Comparison of ENCODE assay signal across 8 cellular contexts in genomic region chr1:27382950-27383627, GRCh38. TPM values are rescaled to one million over a fixed set of nuclear protein-coding genes. Genes with fewer than 3 reads are reported as not detected.
DNase-seq lines count a peak whose midpoint lies in the region; ATAC-seq and TF ChIP-seq lines count a peak whose summit lies in the region.

Gene CD164L2, minus strand, starts transcription at chr1:27383333. Its CDS starts 94 bp downstream, at chr1:27383239.

- no peak within 1 kb of the TSS for H3K27ac Mint-ChIP-seq in activated naive CD8-positive, alpha-beta T cell treated with anti-CD3 and anti-CD28 coated beads, Interleukin-2, amount 10 ng/mL, durations not matched to agents 7 days and 5 days

- intact Hi-C loops in right cardiac atrium (cut with DNase I) (no loop called here), left ventricle myocardium inferior (cut with micrococcal nuclease) (no loop called here), sciatic nerve (cut with DNase I) (no loop called here)

- H3K36me3 ChIP-seq in left ventricle myocardium inferior (no peaks in the 10 kb centered on the region), lung (ENCODE audit: control insufficient read depth in 2 of 2, insufficient read depth in 2 of 2, low read length in 2 of 2) (no peaks in the 10 kb centered on the region), right atrium auricular region (no peaks in the 10 kb centered on the region)

- no peaks in the 10 kb centered on the region for H3K36me3 Mint-ChIP-seq in activated naive CD8-positive, alpha-beta T cell treated with anti-CD3 and anti-CD28 coated beads, Interleukin-2, amount 10 ng/mL, durations not matched to agents 7 days and 5 days

- no peak within 1 kb of the TSS for H3K4me3 ChIP-seq in right cardiac atrium (ENCODE audit: low read length)
- H3K4me3 ChIP-seq in left ventricle myocardium inferior, result no peak within 1 kb of the TSS
- no peak within 1 kb of the TSS for H3K4me3 ChIP-seq in lung
- no peak within 1 kb of the TSS for H3K4me3 ChIP-seq in right atrium auricular region

- H3K4me3 Mint-ChIP-seq in activated naive CD8-positive, alpha-beta T cell treated with anti-CD3 and anti-CD28 coated beads, Interleukin-2, amount 10 ng/mL, durations not matched to agents 7 days and 5 days, result no peak within 1 kb of the TSS

- peak in 2 of 3 donors; percentile 49 to 79 for DNase-seq in right cardiac atrium
- no peak for DNase-seq in left ventricle myocardium inferior
- DNase-seq in activated naive CD8-positive, alpha-beta T cell treated with anti-CD3 and anti-CD28 coated beads, Interleukin-2, amount 10 ng/mL, durations not matched to agents 7 days and 5 days, result peak; percentile 66
- DNase-seq in lung (ENCODE audit: low spot score), result peak; percentile 69
- DNase-seq in sciatic nerve (ENCODE audit: low spot score), result no peak
- DNase-seq in right atrium auricular region (ENCODE audit: low spot score), result no peak

- peaks cover 11% of the 10 kb centered on the region for H3K27me3 Mint-ChIP-seq in activated naive CD8-positive, alpha-beta T cell treated with anti-CD3 and anti-CD28 coated beads, Interleukin-2, amount 10 ng/mL, durations not matched to agents 7 days and 5 days

- WGBS in right cardiac atrium, result 21% methylated on average over 43 of the region's 43 CpGs
- 27 to 31% methylated on average over 41 to 43 of the region's 43 CpGs for WGBS in lung, 2 donors

- H3K9me3 Mint-ChIP-seq in activated naive CD8-positive, alpha-beta T cell treated with anti-CD3 and anti-CD28 coated beads, Interleukin-2, amount 10 ng/mL, durations not matched to agents 7 days and 5 days, result no peaks in the 10 kb centered on the region

- H3K4me1 ChIP-seq in right cardiac atrium (ENCODE audit: control insufficient read depth, insufficient read depth, low read length) (no peaks in the 10 kb centered on the region), left ventricle myocardium inferior (peaks cover 27% of the 10 kb centered on the region), lung (ENCODE audit: control insufficient read depth in 2 of 2, insufficient read depth in 2 of 2, low read length in 2 of 2) (peaks cover 0 to 12% of the 10 kb centered on the region in 2 donors), right atrium auricular region (peaks cover 0 to 17% of the 10 kb centered on the region in 2 donors)

- no peaks in the 10 kb centered on the region for H3K27me3 ChIP-seq in right cardiac atrium (ENCODE audit: control insufficient read depth, insufficient read depth)
- H3K27me3 ChIP-seq in left ventricle myocardium inferior (ENCODE audit: low read depth), result peaks cover 4% of the 10 kb centered on the region
- H3K27me3 ChIP-seq in lung (ENCODE audit: control insufficient read depth, insufficient read depth), result no peaks in the 10 kb centered on the region
- no peaks in the 10 kb centered on the region for H3K27me3 ChIP-seq in right atrium auricular region

- H3K4me1 Mint-ChIP-seq in activated naive CD8-positive, alpha-beta T cell treated with anti-CD3 and anti-CD28 coated beads, Interleukin-2, amount 10 ng/mL, durations not matched to agents 7 days and 5 days, result peaks cover 2% of the 10 kb centered on the region

- POLR2A ChIA-PET in activated naive CD8-positive, alpha-beta T cell treated with anti-CD3 and anti-CD28 coated beads, Interleukin-2, amount 10 ng/mL, durations not matched to agents 7 days and 5 days (lab: Charles Lee), result interaction anchor here (0.7 to 0.8 kb wide), 3 partner anchors 8 to 82 kb away, joined by 3 read pairs; no protein-coding TSS in a partner anchor

- TF ChIP-seq CTCF in left ventricle myocardium inferior (IDR thresholded peaks at IDR 0.05; ENCODE audit: borderline replicate concordance) (no peak), lung (IDR thresholded peaks at IDR 0.05; ENCODE audit: control extremely low read depth, extremely low read depth) (no peak), right atrium auricular region (IDR thresholded peaks at IDR 0.05) (no peak)

- H3K9me3 ChIP-seq in right cardiac atrium (ENCODE audit: control insufficient read depth, low read length) (no peaks in the 10 kb centered on the region), left ventricle myocardium inferior (replicated peaks) (no peaks in the 10 kb centered on the region), lung (ENCODE audit: control insufficient read depth in 2 of 2, insufficient read depth in 1 of 2, low read length in 1 of 2) (no peaks in the 10 kb centered on the region), right atrium auricular region (no peaks in the 10 kb centered on the region)

- ATAC-seq in right cardiac atrium, result peak in 1 of 2 donors; percentile 23
- peak; percentile 29 for ATAC-seq in activated naive CD8-positive, alpha-beta T cell treated with anti-CD3 and anti-CD28 coated beads, Interleukin-2, amount 10 ng/mL, durations not matched to agents 7 days and 5 days (ENCODE audit: low read depth)
- ATAC-seq in lung (ENCODE audit: insufficient read depth, low FRiP score), result peak; percentile 73
- no peak for ATAC-seq in sciatic nerve
- ATAC-seq in HG03045 (IDR thresholded peaks at IDR 0.05; ENCODE audit: unreplicated experiment), result no peak
- no peak for ATAC-seq in HG02981 (IDR thresholded peaks at IDR 0.05; ENCODE audit: unreplicated experiment)

- H3K27ac ChIP-seq in right cardiac atrium (ENCODE audit: low read length) (no peak within 1 kb of the TSS), left ventricle myocardium inferior (replicated peaks) (no peak within 1 kb of the TSS), lung (ENCODE audit: low read depth in 1 of 2, low read length in 1 of 2) (no peak within 1 kb of the TSS), right atrium auricular region (no peak within 1 kb of the TSS)

RNA-seq across cellular contexts. Expression of gene CD164L2, which starts in this region (rescaled TPM):
- total RNA-seq in right cardiac atrium, result not detected
- polyA plus RNA-seq in right cardiac atrium, result not detected
- not detected for total RNA-seq in left ventricle myocardium inferior
- not detected for total RNA-seq in activated naive CD8-positive, alpha-beta T cell treated with anti-CD3 and anti-CD28 coated beads, Interleukin-2, amount 10 ng/mL, durations not matched to agents 7 days and 5 days
- total RNA-seq in lung, result 10 to 100 TPM in 1 of 2 donors, 1 to 10 TPM in 1; 6.3 to 19.8 TPM
- polyA plus RNA-seq in lung, result 10 to 100 TPM in 1 of 2 donors, 1 to 10 TPM in 1; 6.8 to 11.0 TPM
- not detected for total RNA-seq in sciatic nerve
- total RNA-seq in right atrium auricular region, result not detected

Comparison
In these comparisons a context has a peak if more than half of its experiments do, and no peak if none do; other contexts are left out.
1. Peak in DNase-seq in right cardiac atrium; RNA of the gene not detected or under 1 TPM.
2. Peak in DNase-seq and ATAC-seq in activated naive CD8-positive, alpha-beta T cell treated with anti-CD3 and anti-CD28 coated beads, Interleukin-2, amount 10 ng/mL, durations not matched to agents 7 days and 5 days; RNA of the gene not detected or under 1 TPM.